ENCODE assay signal across 8 cellular contexts in the genomic region with DNA sequence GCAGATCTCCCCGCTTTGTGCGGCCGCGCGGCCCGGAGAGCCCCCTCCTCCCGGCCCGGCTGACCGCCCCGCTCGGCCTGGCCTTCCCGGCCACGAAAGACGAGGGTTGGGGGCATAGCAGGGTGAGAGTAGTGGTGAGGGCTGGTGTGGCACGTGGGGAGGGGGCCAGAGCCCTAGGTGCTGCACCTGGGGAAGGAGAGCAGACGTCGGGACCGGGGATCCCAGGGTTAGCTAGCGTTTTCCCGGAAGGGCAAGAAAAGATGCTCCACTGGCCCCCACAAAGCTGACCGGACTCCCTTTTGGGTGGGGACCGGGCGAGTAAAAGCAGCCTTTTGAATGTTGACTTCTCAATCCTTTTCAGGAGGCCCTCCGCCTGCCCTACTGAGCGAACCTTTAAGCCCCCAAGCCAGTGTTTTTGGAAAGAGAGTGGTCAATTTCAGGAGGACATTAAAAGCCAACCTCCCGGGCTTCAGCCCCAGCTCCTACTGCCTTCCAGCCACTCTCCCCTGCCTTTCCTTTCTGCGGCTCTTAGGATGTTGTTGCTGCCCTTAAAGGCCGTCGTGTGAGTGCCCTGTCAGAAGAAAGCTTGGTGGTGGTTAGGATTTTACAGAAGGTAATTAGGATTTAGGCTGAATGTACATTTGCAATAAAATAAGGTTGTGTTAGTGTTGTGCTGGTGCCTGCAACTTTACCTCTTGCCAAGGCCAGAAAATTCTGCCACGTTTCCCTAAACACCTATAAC. TPM values are rescaled to one million over a fixed set of nuclear protein-coding genes. Genes with fewer than 3 reads are reported as not detected.
DNase-seq lines count a peak whose midpoint lies in the region; TF ChIP-seq lines count a peak whose summit lies in the region.

No MANE protein-coding gene starts in this region.

- peaks cover 0 to 23% of the 10 kb centered on the region in 2 donors for H3K4me1 ChIP-seq in right atrium auricular region
- peaks cover 11% of the 10 kb centered on the region for H3K4me1 ChIP-seq in skeletal muscle satellite cell (ENCODE audit: control insufficient read depth, insufficient read depth, low read length)

- peak overlapping the region; percentile 57 for H3K9ac ChIP-seq in skeletal muscle satellite cell (ENCODE audit: low read depth, low read length)

- peaks cover 41% of the 10 kb centered on the region for H3K27me3 Mint-ChIP-seq in HFFc6 (ENCODE audit: insufficient read depth)

- H3K27me3 ChIP-seq in WERI-Rb-1 (ENCODE audit: insufficient read depth, low read depth, severe bottlenecking) (no peaks in the 10 kb centered on the region), right atrium auricular region (no peaks in the 10 kb centered on the region), skeletal muscle satellite cell (ENCODE audit: control insufficient read depth, insufficient read depth, low read length) (peaks cover 71% of the 10 kb centered on the region)

- H3K36me3 ChIP-seq in WERI-Rb-1 (no peaks in the 10 kb centered on the region), right atrium auricular region (no peaks in the 10 kb centered on the region), skeletal muscle satellite cell (ENCODE audit: insufficient read depth, low read length) (no peaks in the 10 kb centered on the region)

- no peaks in the 10 kb centered on the region for H3K36me3 Mint-ChIP-seq in HFFc6 (ENCODE audit: low read depth)

- peak overlapping the region; percentile 25 for H3K4me3 Mint-ChIP-seq in HFFc6

- H3K27ac Mint-ChIP-seq in HFFc6, result no peak overlapping the region

- TF ChIP-seq CTCF in HFFc6 (IDR thresholded peaks at IDR 0.05) (no peak), WERI-Rb-1 (IDR thresholded peaks at IDR 0.05; ENCODE audit: low read depth, low read length) (no peak), right atrium auricular region (IDR thresholded peaks at IDR 0.05) (no peak)

- H3K9me3 Mint-ChIP-seq in HFFc6, result no peaks in the 10 kb centered on the region

- H3K4me3 ChIP-seq in WERI-Rb-1 (ENCODE audit: low read depth, low read length) (peak overlapping the region; percentile 80), right atrium auricular region (peak overlapping the region; percentile 74 to 81), skeletal muscle satellite cell (ENCODE audit: low read length) (peak overlapping the region; percentile 66)

- H3K4me2 ChIP-seq in skeletal muscle satellite cell (ENCODE audit: low read length), result peak overlapping the region; percentile 86

- no peaks in the 10 kb centered on the region for H3K4me1 Mint-ChIP-seq in HFFc6 (ENCODE audit: low read depth)

- H3K9me3 ChIP-seq in WERI-Rb-1 (ENCODE audit: severe bottlenecking), result no peaks in the 10 kb centered on the region
- no peaks in the 10 kb centered on the region for H3K9me3 ChIP-seq in right atrium auricular region
- no peaks in the 10 kb centered on the region for H3K9me3 ChIP-seq in skeletal muscle satellite cell (replicated peaks; ENCODE audit: low read length)

- no peak for DNase-seq in HFFc6
- no peak for DNase-seq in WERI-Rb-1
- DNase-seq in right atrium auricular region (ENCODE audit: low spot score), result no peak
- DNase-seq in stimulated activated CD4-positive, alpha-beta T cell treated with anti-CD3 and anti-CD28 coated beads, Interleukin-2, amount 100 ng/mL, for 24 hours, result no peak
- no peak for DNase-seq in NK-92 treated with Interleukin-12 subunit alpha and Interleukin-12 subunit beta, amount 100 ng/mL, for 24 hours (lab: John Stamatoyannopoulos, UW)
- no peak for DNase-seq in NCI-H69 (lab: John Stamatoyannopoulos, UW)
- DNase-seq in kidney tubule cell (ENCODE audit: low spot score), result no peak

- H3K27ac ChIP-seq in WERI-Rb-1 (no peak overlapping the region; the same call in 1 of the 2 replicates), right atrium auricular region (peak overlapping the region; percentile 87 to 91)

RNA-seq across cellular contexts. Expression of a gene that starts 0.7 kb away (rescaled TPM):
- total RNA-seq in HFFc6 (2021; fragmentation: NEBNext Ultra II Directional; extraction: Animal tissue kit (Norgen Biotek cat#: 25700)), result not detected
- total RNA-seq in right atrium auricular region, result 1 to 10 TPM in 1 of 2 donors, under 1 TPM in 1; 0.82 to 2.2 TPM
- 0.22 and 0.25 TPM in 2 replicates for total RNA-seq in skeletal muscle satellite cell (2012; rRNA removed)
